In the genomic region with DNA sequence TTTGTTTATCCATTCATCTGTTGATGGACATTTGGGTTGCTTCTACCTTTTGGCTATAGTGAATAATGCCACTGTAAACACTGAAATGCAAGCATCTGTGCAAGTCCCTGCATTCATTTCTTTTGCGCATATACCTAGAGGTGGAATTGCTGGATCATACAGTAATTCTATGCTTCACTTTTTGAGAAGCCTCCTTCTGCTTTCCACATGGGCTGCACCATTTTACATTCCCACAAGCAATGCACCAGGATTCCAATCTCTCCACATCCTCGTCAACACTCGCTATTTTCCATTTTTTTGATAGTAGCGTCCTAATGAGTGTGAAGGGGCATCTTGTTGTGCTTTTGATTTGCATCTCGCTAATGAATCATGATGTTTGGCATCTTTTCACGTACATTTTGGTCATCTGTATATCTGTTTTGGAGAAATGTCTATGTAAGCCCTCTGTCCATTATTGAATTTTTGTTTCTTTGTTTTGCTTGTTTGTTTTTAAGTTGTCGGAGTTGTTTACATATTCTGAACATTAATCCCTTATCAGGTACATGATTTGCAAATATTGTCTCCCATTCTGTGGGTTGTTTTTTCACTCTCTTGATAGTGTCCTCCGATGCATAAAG, we compare ENCODE assay signal across 1 cellular context.
TF ChIP-seq lines count a peak whose summit lies in the region.

No MANE protein-coding gene starts in this region.

TF ChIP-seq in K562, 482 proteins besides CTCF, POLR2A, EP300 and RAD21 (continued from another document and continues in another):
- TF ChIP-seq SOX6 (IDR thresholded peaks at IDR 0.05): no peak
- no peak; the same call in 1 of the 2 replicates for TF ChIP-seq EP400 (IDR thresholded peaks at IDR 0.05)
- no peak for TF ChIP-seq ZNF778 (CRISPR knock-in tag; IDR thresholded peaks at IDR 0.05)
- TF ChIP-seq IFI16 (CRISPR knock-in tag; IDR thresholded peaks at IDR 0.05): no peak
- TF ChIP-seq EWSR1 (IDR thresholded peaks at IDR 0.05; ENCODE audit: borderline replicate concordance, low read depth, partially characterized antibody): no peak
- TF ChIP-seq GTF2A2 (tag; IDR thresholded peaks at IDR 0.05): no peak
- peak; percentile 13 for TF ChIP-seq DPF2 (IDR thresholded peaks at IDR 0.05)
- TF ChIP-seq ZNF764 (CRISPR knock-in tag; IDR thresholded peaks at IDR 0.05; ENCODE audit: low read depth): no peak
- TF ChIP-seq, protein P1, sequence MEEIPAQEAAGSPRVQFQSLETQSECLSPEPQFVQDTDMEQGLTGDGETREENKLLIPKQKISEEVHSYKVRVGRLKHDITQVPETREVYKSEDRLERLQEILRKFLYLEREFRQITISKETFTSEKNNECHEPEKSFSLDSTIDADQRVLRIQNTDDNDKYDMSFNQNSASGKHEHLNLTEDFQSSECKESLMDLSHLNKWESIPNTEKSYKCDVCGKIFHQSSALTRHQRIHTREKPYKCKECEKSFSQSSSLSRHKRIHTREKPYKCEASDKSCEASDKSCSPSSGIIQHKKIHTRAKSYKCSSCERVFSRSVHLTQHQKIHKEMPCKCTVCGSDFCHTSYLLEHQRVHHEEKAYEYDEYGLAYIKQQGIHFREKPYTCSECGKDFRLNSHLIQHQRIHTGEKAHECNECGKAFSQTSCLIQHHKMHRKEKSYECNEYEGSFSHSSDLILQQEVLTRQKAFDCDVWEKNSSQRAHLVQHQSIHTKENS (CRISPR knock-in tag; IDR thresholded peaks at IDR 0.05): no peak
- no peak for TF ChIP-seq ZNF444 (CRISPR knock-in tag; IDR thresholded peaks at IDR 0.05)
- TF ChIP-seq ZNF75A (CRISPR knock-in tag; IDR thresholded peaks at IDR 0.05): no peak
- TF ChIP-seq KDM1A (IDR thresholded peaks at IDR 0.05): no peak
- TF ChIP-seq NCOA1 (IDR thresholded peaks at IDR 0.05; ENCODE audit: low read depth): no peak
- 0 out of 2 replicates have a peak, but pooled peaks have one; percentile 3 for TF ChIP-seq TEAD2 (tag; IDR thresholded peaks at IDR 0.05)
- TF ChIP-seq ZNF217 (CRISPR knock-in tag; IDR thresholded peaks at IDR 0.05): no peak
- TF ChIP-seq SLC30A9 (CRISPR knock-in tag; IDR thresholded peaks at IDR 0.05): no peak
- TF ChIP-seq PRPF4 (IDR thresholded peaks at IDR 0.05; ENCODE audit: insufficient read depth, low read depth, low read length, poor library complexity, severe bottlenecking): no peak
- TF ChIP-seq, protein P2, sequence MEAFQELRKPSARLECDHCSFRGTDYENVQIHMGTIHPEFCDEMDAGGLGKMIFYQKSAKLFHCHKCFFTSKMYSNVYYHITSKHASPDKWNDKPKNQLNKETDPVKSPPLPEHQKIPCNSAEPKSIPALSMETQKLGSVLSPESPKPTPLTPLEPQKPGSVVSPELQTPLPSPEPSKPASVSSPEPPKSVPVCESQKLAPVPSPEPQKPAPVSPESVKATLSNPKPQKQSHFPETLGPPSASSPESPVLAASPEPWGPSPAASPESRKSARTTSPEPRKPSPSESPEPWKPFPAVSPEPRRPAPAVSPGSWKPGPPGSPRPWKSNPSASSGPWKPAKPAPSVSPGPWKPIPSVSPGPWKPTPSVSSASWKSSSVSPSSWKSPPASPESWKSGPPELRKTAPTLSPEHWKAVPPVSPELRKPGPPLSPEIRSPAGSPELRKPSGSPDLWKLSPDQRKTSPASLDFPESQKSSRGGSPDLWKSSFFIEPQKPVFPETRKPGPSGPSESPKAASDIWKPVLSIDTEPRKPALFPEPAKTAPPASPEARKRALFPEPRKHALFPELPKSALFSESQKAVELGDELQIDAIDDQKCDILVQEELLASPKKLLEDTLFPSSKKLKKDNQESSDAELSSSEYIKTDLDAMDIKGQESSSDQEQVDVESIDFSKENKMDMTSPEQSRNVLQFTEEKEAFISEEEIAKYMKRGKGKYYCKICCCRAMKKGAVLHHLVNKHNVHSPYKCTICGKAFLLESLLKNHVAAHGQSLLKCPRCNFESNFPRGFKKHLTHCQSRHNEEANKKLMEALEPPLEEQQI (IDR thresholded peaks at IDR 0.05): no peak
- TF ChIP-seq ZNF766 (CRISPR knock-in tag; conservative IDR thresholded peaks at IDR 0.05): no peak
- no peak for TF ChIP-seq SMAD4 (CRISPR knock-in tag; conservative IDR thresholded peaks at IDR 0.05)
- TF ChIP-seq, protein P3, sequence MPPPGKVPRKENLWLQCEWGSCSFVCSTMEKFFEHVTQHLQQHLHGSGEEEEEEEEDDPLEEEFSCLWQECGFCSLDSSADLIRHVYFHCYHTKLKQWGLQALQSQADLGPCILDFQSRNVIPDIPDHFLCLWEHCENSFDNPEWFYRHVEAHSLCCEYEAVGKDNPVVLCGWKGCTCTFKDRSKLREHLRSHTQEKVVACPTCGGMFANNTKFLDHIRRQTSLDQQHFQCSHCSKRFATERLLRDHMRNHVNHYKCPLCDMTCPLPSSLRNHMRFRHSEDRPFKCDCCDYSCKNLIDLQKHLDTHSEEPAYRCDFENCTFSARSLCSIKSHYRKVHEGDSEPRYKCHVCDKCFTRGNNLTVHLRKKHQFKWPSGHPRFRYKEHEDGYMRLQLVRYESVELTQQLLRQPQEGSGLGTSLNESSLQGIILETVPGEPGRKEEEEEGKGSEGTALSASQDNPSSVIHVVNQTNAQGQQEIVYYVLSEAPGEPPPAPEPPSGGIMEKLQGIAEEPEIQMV (tag; conservative IDR thresholded peaks at IDR 0.05; ENCODE audit: low read depth): no peak
- no peak for TF ChIP-seq TAF7 (tag; IDR thresholded peaks at IDR 0.05)
- no peak for TF ChIP-seq ZNF436 (CRISPR knock-in tag; IDR thresholded peaks at IDR 0.05)
- TF ChIP-seq MED1 (CRISPR knock-in tag; IDR thresholded peaks at IDR 0.05; ENCODE audit: borderline replicate concordance): no peak
- no peak for TF ChIP-seq SIRT6 (IDR thresholded peaks at IDR 0.05; ENCODE audit: low read depth, low read length)
- TF ChIP-seq HNRNPH1 (optimal IDR thresholded peaks at IDR 0.05; ENCODE audit: low read depth, low read length): no peak
- no peak for TF ChIP-seq ZKSCAN1 (IDR thresholded peaks at IDR 0.05; ENCODE audit: low read depth, low read length)
- no peak for TF ChIP-seq GTF2F1 (IDR thresholded peaks at IDR 0.05; ENCODE audit: low read depth, low read length)
- TF ChIP-seq MTA2 (IDR thresholded peaks at IDR 0.05; ENCODE audit: low read depth): 0 out of 2 replicates have a peak, but pooled peaks have one; percentile 24
- TF ChIP-seq FOXK2 (conservative IDR thresholded peaks at IDR 0.05 in 1 of 2, IDR thresholded peaks at IDR 0.05 in 1 of 2; ENCODE audit: low read depth in 2 of 2): peak in 1 of 2 experiments; percentile 50; a peak in 1 of 4 replicates
- TF ChIP-seq, protein P4, sequence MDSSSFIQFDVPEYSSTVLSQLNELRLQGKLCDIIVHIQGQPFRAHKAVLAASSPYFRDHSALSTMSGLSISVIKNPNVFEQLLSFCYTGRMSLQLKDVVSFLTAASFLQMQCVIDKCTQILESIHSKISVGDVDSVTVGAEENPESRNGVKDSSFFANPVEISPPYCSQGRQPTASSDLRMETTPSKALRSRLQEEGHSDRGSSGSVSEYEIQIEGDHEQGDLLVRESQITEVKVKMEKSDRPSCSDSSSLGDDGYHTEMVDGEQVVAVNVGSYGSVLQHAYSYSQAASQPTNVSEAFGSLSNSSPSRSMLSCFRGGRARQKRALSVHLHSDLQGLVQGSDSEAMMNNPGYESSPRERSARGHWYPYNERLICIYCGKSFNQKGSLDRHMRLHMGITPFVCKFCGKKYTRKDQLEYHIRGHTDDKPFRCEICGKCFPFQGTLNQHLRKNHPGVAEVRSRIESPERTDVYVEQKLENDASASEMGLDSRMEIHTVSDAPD (CRISPR knock-in tag; IDR thresholded peaks at IDR 0.05): no peak
- TF ChIP-seq STAT5A (IDR thresholded peaks at IDR 0.05; ENCODE audit: borderline replicate concordance, low read length): no peak
- peak; percentile 46; the same call in 1 of the 2 replicates for TF ChIP-seq NBN (IDR thresholded peaks at IDR 0.05; ENCODE audit: low read depth)
- peak; percentile 71 to 73 for TF ChIP-seq NRF1 (conservative IDR thresholded peaks at IDR 0.05 in 1 of 2, IDR thresholded peaks at IDR 0.05 in 1 of 2)
- no peak for TF ChIP-seq ZNF431 (CRISPR knock-in tag; IDR thresholded peaks at IDR 0.05)
- TF ChIP-seq ZNF699 (CRISPR knock-in tag; IDR thresholded peaks at IDR 0.05; ENCODE audit: insufficient replicate concordance): no peak
- TF ChIP-seq, protein P5, sequence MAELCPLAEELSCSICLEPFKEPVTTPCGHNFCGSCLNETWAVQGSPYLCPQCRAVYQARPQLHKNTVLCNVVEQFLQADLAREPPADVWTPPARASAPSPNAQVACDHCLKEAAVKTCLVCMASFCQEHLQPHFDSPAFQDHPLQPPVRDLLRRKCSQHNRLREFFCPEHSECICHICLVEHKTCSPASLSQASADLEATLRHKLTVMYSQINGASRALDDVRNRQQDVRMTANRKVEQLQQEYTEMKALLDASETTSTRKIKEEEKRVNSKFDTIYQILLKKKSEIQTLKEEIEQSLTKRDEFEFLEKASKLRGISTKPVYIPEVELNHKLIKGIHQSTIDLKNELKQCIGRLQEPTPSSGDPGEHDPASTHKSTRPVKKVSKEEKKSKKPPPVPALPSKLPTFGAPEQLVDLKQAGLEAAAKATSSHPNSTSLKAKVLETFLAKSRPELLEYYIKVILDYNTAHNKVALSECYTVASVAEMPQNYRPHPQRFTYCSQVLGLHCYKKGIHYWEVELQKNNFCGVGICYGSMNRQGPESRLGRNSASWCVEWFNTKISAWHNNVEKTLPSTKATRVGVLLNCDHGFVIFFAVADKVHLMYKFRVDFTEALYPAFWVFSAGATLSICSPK (IDR thresholded peaks at IDR 0.05; ENCODE audit: borderline replicate concordance): no peak
- TF ChIP-seq, protein P6, sequence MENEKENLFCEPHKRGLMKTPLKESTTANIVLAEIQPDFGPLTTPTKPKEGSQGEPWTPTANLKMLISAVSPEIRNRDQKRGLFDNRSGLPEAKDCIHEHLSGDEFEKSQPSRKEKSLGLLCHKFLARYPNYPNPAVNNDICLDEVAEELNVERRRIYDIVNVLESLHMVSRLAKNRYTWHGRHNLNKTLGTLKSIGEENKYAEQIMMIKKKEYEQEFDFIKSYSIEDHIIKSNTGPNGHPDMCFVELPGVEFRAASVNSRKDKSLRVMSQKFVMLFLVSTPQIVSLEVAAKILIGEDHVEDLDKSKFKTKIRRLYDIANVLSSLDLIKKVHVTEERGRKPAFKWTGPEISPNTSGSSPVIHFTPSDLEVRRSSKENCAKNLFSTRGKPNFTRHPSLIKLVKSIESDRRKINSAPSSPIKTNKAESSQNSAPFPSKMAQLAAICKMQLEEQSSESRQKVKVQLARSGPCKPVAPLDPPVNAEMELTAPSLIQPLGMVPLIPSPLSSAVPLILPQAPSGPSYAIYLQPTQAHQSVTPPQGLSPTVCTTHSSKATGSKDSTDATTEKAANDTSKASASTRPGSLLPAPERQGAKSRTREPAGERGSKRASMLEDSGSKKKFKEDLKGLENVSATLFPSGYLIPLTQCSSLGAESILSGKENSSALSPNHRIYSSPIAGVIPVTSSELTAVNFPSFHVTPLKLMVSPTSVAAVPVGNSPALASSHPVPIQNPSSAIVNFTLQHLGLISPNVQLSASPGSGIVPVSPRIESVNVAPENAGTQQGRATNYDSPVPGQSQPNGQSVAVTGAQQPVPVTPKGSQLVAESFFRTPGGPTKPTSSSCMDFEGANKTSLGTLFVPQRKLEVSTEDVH (IDR thresholded peaks at IDR 0.05; ENCODE audit: low read depth, partially characterized antibody): no peak
- TF ChIP-seq PCBP1 (IDR thresholded peaks at IDR 0.05; ENCODE audit: low read depth, low read length, poor library complexity, severe bottlenecking): no peak
- TF ChIP-seq, protein P7, sequence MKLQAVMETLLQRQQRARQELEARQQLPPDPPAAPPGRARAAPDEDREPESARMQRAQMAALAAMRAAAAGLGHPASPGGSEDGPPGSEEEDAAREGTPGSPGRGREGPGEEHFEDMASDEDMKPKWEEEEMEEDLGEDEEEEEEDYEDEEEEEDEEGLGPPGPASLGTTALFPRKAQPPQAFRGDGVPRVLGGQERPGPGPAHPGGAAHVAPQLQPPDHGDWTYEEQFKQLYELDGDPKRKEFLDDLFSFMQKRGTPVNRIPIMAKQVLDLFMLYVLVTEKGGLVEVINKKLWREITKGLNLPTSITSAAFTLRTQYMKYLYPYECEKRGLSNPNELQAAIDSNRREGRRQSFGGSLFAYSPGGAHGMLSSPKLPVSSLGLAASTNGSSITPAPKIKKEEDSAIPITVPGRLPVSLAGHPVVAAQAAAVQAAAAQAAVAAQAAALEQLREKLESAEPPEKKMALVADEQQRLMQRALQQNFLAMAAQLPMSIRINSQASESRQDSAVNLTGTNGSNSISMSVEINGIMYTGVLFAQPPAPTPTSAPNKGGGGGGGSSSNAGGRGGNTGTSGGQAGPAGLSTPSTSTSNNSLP (IDR thresholded peaks at IDR 0.05; ENCODE audit: borderline replicate concordance, low read depth, low read length): 0 out of 2 replicates have a peak, but pooled peaks have one; percentile 28
- 0 out of 2 replicates have a peak, but pooled peaks have one; percentile 51 for TF ChIP-seq PHB2 (IDR thresholded peaks at IDR 0.05; ENCODE audit: low read depth)
- no peak for TF ChIP-seq PTRF (tag; IDR thresholded peaks at IDR 0.05)
- TF ChIP-seq ZNF551 (CRISPR knock-in tag; IDR thresholded peaks at IDR 0.05): no peak
- no peak for TF ChIP-seq HNRNPK (IDR thresholded peaks at IDR 0.05; ENCODE audit: low read depth, low read length, poor library complexity, severe bottlenecking)
- no peak for TF ChIP-seq SNIP1 (IDR thresholded peaks at IDR 0.05; ENCODE audit: low read depth)
- no peak for TF ChIP-seq L3MBTL2 (IDR thresholded peaks at IDR 0.05)
- TF ChIP-seq TBP (optimal IDR thresholded peaks at IDR 0.05; ENCODE audit: low read depth, low read length): no peak
- no peak for TF ChIP-seq CHD2 (IDR thresholded peaks at IDR 0.05; ENCODE audit: low read depth, low read length)
- no peak for TF ChIP-seq ZNF589 (CRISPR knock-in tag; IDR thresholded peaks at IDR 0.05; ENCODE audit: low read depth)
- no peak for TF ChIP-seq RBM15 (IDR thresholded peaks at IDR 0.05; ENCODE audit: insufficient read depth, low read length)
- no peak for TF ChIP-seq ZNF146 (CRISPR knock-in tag; IDR thresholded peaks at IDR 0.05; ENCODE audit: unreplicated experiment)
- TF ChIP-seq, protein P8, sequence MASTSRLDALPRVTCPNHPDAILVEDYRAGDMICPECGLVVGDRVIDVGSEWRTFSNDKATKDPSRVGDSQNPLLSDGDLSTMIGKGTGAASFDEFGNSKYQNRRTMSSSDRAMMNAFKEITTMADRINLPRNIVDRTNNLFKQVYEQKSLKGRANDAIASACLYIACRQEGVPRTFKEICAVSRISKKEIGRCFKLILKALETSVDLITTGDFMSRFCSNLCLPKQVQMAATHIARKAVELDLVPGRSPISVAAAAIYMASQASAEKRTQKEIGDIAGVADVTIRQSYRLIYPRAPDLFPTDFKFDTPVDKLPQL (IDR thresholded peaks at IDR 0.05; ENCODE audit: extremely low read depth, insufficient read length): no peak
- TF ChIP-seq, protein P9, sequence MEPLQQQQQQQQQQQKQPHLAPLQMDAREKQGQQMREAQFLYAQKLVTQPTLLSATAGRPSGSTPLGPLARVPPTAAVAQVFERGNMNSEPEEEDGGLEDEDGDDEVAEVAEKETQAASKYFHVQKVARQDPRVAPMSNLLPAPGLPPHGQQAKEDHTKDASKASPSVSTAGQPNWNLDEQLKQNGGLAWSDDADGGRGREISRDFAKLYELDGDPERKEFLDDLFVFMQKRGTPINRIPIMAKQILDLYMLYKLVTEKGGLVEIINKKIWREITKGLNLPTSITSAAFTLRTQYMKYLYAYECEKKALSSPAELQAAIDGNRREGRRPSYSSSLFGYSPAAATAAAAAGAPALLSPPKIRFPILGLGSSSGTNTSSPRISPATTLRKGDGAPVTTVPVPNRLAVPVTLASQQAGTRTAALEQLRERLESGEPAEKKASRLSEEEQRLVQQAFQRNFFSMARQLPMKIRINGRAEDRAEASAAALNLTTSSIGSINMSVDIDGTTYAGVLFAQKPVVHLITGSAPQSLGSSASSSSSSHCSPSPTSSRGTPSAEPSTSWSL (CRISPR knock-in tag; IDR thresholded peaks at IDR 0.05; ENCODE audit: borderline replicate concordance): no peak
- TF ChIP-seq NCOA2 (IDR thresholded peaks at IDR 0.05; ENCODE audit: partially characterized antibody in 2 of 2): no peak
- TF ChIP-seq ELF2 (CRISPR knock-in tag; IDR thresholded peaks at IDR 0.05): no peak
